ENCODE assay signal across 15 cellular contexts in the genomic region with DNA sequence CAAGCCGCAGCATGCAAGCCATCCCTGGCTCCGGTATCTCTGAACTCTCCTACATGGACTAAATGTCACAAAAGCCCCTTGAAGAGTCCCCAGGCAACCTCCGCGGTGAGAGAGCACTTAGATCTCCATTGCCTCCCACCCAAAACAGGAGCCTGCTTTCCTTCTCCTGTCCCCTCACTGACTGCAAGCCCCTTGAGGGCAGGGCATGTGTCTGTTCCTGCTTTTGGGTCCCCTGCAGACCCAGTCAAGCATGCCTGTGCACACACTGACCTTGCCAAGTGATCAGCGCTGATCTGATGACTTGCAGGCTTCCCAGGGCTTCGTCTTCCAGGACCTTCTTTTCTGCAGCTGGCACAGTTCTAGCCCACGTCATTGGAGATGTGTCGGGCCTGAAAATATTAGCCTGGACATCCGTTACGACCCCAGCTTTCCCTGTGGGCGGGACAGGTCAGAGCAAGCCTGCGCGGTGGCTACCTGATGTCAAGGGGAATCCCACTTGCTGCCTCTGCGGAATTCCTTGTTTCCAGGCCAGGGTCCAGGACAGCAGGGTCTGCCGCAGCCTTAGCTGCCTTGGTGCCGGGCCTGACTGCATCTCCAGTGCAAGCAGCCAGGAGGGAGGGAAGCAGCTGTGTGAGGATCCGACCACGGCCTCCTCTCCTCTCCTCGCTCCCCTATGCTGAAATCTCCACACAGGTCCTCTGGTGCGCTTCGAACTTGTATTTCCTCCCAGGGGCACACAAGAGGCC.
DNase-seq lines count a peak whose midpoint lies in the region; ATAC-seq and TF ChIP-seq lines count a peak whose summit lies in the region.
"Had no signal": no experiment of that assay in that cellular context is flagged by ENCODE, and none has a peak within 500 bp of the region (broad histone marks: within the 10 kb centered on the region; RNA-seq: fewer than 3 reads in every experiment).

No MANE protein-coding gene starts in this region.

- peak overlapping the region in 1 of 3 experiments; percentile 47 for H3K4me3 Mint-ChIP-seq in nephron
- H3K4me3 Mint-ChIP-seq: CD4-positive, alpha-beta T cell had no signal

- H3K4me3 ChIP-seq in aorta (ENCODE audit: low read length in 2 of 2) (no peak overlapping the region), coronary artery (no peak overlapping the region), BE2C (ENCODE audit: low read depth, low read length) (no peak overlapping the region)
- H3K4me3 ChIP-seq: Peyer's patch had no signal

- H3K9me3 ChIP-seq in aorta (ENCODE audit: control insufficient read depth, low read length) (no peaks in the 10 kb centered on the region), BE2C (no peaks in the 10 kb centered on the region)
- H3K9me3 ChIP-seq: Caco-2, Peyer's patch had no signal

- H3K36me3 Mint-ChIP-seq in nephron (ENCODE audit: low read depth), result peaks cover 9% of the 10 kb centered on the region

- peaks cover 42% of the 10 kb centered on the region for H3K4me1 Mint-ChIP-seq in nephron

- H3K27me3 ChIP-seq in aorta (ENCODE audit: control insufficient read depth in 1 of 2, insufficient read depth in 2 of 2, low read length in 1 of 2) (no peaks in the 10 kb centered on the region), BE2C (no peaks in the 10 kb centered on the region)
- H3K27me3 ChIP-seq: Peyer's patch had no signal

- intact Hi-C loops in aorta (cut with DNase I), result no loop called here

- peak overlapping the region in 2 of 3 experiments; percentile 82 to 92 for H3K27ac Mint-ChIP-seq in nephron
- H3K27ac Mint-ChIP-seq: CD4-positive, alpha-beta T cell had no signal

- H3K4me1 ChIP-seq in aorta (ENCODE audit: control insufficient read depth in 1 of 2, insufficient read depth in 2 of 2, low read length in 2 of 2), result no peaks in the 10 kb centered on the region
- H3K4me1 ChIP-seq in BE2C, result no peaks in the 10 kb centered on the region
- H3K4me1 ChIP-seq: Caco-2, Peyer's patch had no signal

- H3K27ac ChIP-seq in VCaP (peak overlapping the region; percentile 18; the same call in 1 of the 2 replicates), aorta (ENCODE audit: low read depth in 1 of 2, low read length in 2 of 2) (no peak overlapping the region), coronary artery (no peak overlapping the region)
- H3K27ac ChIP-seq: Peyer's patch had no signal

- H3K9me3 Mint-ChIP-seq in nephron, result no peaks in the 10 kb centered on the region
- H3K9me3 Mint-ChIP-seq: CD4-positive, alpha-beta T cell had no signal

- DNase-seq in activated effector memory CD4-positive, alpha-beta T cell treated with anti-CD3 and anti-CD28 coated beads, Interleukin-2, amount 50 U/mL, for 16 hours, result peak; percentile 38
- no peak for DNase-seq in activated effector memory CD4-positive, alpha-beta T cell treated with Interleukin-2 at 50 U/mL for 16 hours
- no peak for DNase-seq in aorta
- no peak for DNase-seq in NCI-H1694 (lab: John Stamatoyannopoulos, UW)
- no peak for DNase-seq in coronary artery (ENCODE audit: low spot score)
- DNase-seq in BE2C, result no peak
- DNase-seq: 8988T; Caco-2; CD4-positive, alpha-beta T cell; DMS153; GDM1; HCEC 1CT had no signal

- TF ChIP-seq CTCF in VCaP (conservative IDR thresholded peaks at IDR 0.05) (no peak), nephron (IDR thresholded peaks at IDR 0.05; ENCODE audit: unreplicated experiment in 3 of 3) (no peak), coronary artery (IDR thresholded peaks at IDR 0.05) (no peak), BE2C (IDR thresholded peaks at IDR 0.05; ENCODE audit: low read depth, low read length) (no peak)

- ATAC-seq in aorta (ENCODE audit: low FRiP score), result peak; percentile 4

- H3K36me3 ChIP-seq in aorta (ENCODE audit: control insufficient read depth in 1 of 2, insufficient read depth in 2 of 2, low read length in 1 of 2) (no peaks in the 10 kb centered on the region), BE2C (no peaks in the 10 kb centered on the region)
- H3K36me3 ChIP-seq: Peyer's patch had no signal

- 91 to 97% methylated on average over 21 of the region's 21 CpGs for WGBS in aorta, 2 donors

- H3K27me3 Mint-ChIP-seq in nephron (ENCODE audit: low read depth), result peaks cover 34% of the 10 kb centered on the region
